8 cellular contexts compared by ENCODE assay signal in the genomic region with DNA sequence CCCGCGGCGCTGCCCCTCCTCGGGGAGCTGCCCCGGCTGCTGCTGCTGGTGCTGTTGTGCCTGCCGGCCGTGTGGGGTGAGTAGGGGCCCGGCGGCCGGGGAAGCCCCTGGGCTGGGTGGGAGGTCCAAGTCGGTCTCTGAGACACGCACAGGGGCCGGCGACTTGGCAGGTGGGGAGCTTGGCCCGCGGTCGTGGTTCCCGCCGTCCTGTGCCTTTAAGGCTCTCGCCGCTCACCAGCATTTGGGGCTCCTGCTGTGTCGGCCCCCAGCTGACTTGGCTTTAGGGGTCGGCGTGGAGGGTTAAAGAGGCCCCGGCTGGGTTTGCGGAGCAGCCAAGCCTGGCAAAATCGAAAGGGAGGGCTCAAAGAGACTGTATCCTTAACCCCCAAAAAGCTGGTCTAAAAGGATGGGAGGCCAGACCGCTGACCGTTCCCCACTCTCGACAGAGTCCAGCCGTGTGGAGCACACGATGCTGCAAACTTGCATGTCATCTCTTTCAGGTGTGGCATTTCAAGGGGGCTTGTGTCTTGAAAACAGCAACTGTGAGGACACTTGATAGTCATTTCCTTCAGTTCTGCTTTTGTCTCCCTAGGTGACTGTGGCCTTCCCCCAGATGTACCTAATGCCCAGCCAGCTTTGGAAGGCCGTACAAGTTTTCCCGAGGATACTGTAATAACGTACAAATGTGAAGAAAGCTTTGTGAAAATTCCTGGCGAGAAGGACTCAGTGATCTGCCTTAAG. TPM values are rescaled to one million over a fixed set of nuclear protein-coding genes. Genes with fewer than 3 reads are reported as not detected.
DNase-seq lines count a peak whose midpoint lies in the region; ATAC-seq and TF ChIP-seq lines count a peak whose summit lies in the region.

No MANE protein-coding gene starts in this region.

- peaks cover 5% of the 10 kb centered on the region for H4K20me1 ChIP-seq in Loucy (ENCODE audit: insufficient read depth, low read length, poor library complexity, severe bottlenecking)

- CTCF ChIA-PET in A673 (lab: Charles Lee): no interaction called here

- peak; percentile 21 for ATAC-seq in GM18499 (IDR thresholded peaks at IDR 0.05; ENCODE audit: insufficient read depth, unreplicated experiment)
- no peak for ATAC-seq in HG02588 (IDR thresholded peaks at IDR 0.05; ENCODE audit: unreplicated experiment)

- POLR2A ChIA-PET in A673 (lab: Charles Lee; ENCODE audit: low non-redundant PET): no interaction called here

- DNase-seq in A673 (ENCODE audit: low spot score) (no peak), NCI-H146 (lab: John Stamatoyannopoulos, UW) (no peak)

- no peaks in the 10 kb centered on the region for H3K9me3 ChIP-seq in A673 (ENCODE audit: low read depth, low read length, poor library complexity, severe bottlenecking)
- no peaks in the 10 kb centered on the region for H3K9me3 ChIP-seq in Loucy (ENCODE audit: insufficient read depth, low read depth, low read length)
- H3K9me3 ChIP-seq in iPS-15b (ENCODE audit: control insufficient read depth, insufficient read depth, low read length): no peaks in the 10 kb centered on the region

- H3K9ac ChIP-seq in Loucy (ENCODE audit: low read depth, low read length, poor library complexity, severe bottlenecking) (peak overlapping the region; percentile 87), iPS-15b (ENCODE audit: low read depth, low read length) (peak overlapping the region; percentile 87)

- no TSS peak for BruUV-seq in A673 (replicated peaks; lab: Mats Ljungman, UMichigan)

- intact Hi-C loops in A673 (cut with micrococcal nuclease; ENCODE audit: unreplicated experiment): no loop called here

- peak overlapping the region; percentile 87 for H2AFZ ChIP-seq in Loucy (ENCODE audit: low read length)

- H3K27ac ChIP-seq in A673 (ENCODE audit: low read depth, low read length, poor library complexity, severe bottlenecking): no peak overlapping the region
- H3K27ac ChIP-seq in angular gyrus (ENCODE audit: low read depth, low read length): peak overlapping the region; percentile 75
- peak overlapping the region; percentile 75 to 100 (median 95) for H3K27ac ChIP-seq in skin epidermis

- H3F3A ChIP-seq in Loucy (ENCODE audit: low read depth): no peaks in the 10 kb centered on the region

- H3K36me3 ChIP-seq in A673 (ENCODE audit: insufficient read depth, low read length, poor library complexity, severe bottlenecking) (no peaks in the 10 kb centered on the region), Loucy (ENCODE audit: insufficient read depth, low read length) (peaks cover 4% of the 10 kb centered on the region; the same call in 1 of the 2 replicates), iPS-15b (ENCODE audit: control insufficient read depth, insufficient read depth, low read length) (peaks cover 5% of the 10 kb centered on the region)

- TF ChIP-seq CTCF in A673 (conservative IDR thresholded peaks at IDR 0.05; ENCODE audit: low read depth, low read length) (no peak), Loucy (conservative IDR thresholded peaks at IDR 0.05; ENCODE audit: low read length) (no peak)

- H3K4me3 ChIP-seq in A673 (ENCODE audit: low read depth, low read length, poor library complexity, severe bottlenecking): peak overlapping the region; percentile 49
- H3K4me3 ChIP-seq in Loucy (ENCODE audit: low read length, poor library complexity, severe bottlenecking): peak overlapping the region; percentile 87
- H3K4me3 ChIP-seq in iPS-15b (ENCODE audit: low read depth, low read length): peak overlapping the region; percentile 82
- peak overlapping the region; percentile 60 to 85 (median 75) for H3K4me3 ChIP-seq in skin epidermis

- no peaks in the 10 kb centered on the region for H3K9me2 ChIP-seq in Loucy (replicated peaks; ENCODE audit: low read depth, low read length)

- peaks cover 19% of the 10 kb centered on the region for H3K79me2 ChIP-seq in Loucy (ENCODE audit: insufficient read depth, low read length)

- H3K27me3 ChIP-seq in A673 (replicated peaks; ENCODE audit: insufficient read depth, low read depth, low read length, poor library complexity) (peaks cover 43% of the 10 kb centered on the region), Loucy (ENCODE audit: insufficient read depth, low read length, poor library complexity, severe bottlenecking) (no peaks in the 10 kb centered on the region), iPS-15b (ENCODE audit: control insufficient read depth, insufficient read depth, low read length) (no peaks in the 10 kb centered on the region)

- H3K4me1 ChIP-seq in A673 (ENCODE audit: insufficient read depth, low read length, poor library complexity, severe bottlenecking) (no peaks in the 10 kb centered on the region), Loucy (ENCODE audit: insufficient read depth, low read length, poor library complexity, severe bottlenecking) (peaks cover 20% of the 10 kb centered on the region), iPS-15b (ENCODE audit: control insufficient read depth, insufficient read depth, low read length) (no peaks in the 10 kb centered on the region)

- peak overlapping the region; percentile 89 for H3K4me2 ChIP-seq in Loucy (ENCODE audit: low read depth, low read length, poor library complexity, severe bottlenecking)

RNA-seq across cellular contexts. Expression of gene CD55, which starts 0.5 kb away (rescaled TPM):
- total RNA-seq in A673 (2021): 0.57 and 0.71 TPM in 2 replicates
